In genomic region chr3:138186216-138186615, GRCh38 we compare ENCODE assay signal across 8 cellular contexts. TPM values are rescaled to one million over a fixed set of nuclear protein-coding genes. Genes with fewer than 3 reads are reported as not detected.
A peak's percentile ranks its signal among the peaks of the same experiment; 100 is the strongest.
DNase-seq lines count a peak whose midpoint lies in the region; ATAC-seq and TF ChIP-seq lines count a peak whose summit lies in the region.

No MANE protein-coding gene starts in this region.

- H3K27ac Mint-ChIP-seq in HFFc6 (no peak overlapping the region; the same call in 1 of the 2 replicates), memory B cell (peak overlapping the region; percentile 42)
- H3K27ac Mint-ChIP-seq in activated naive CD8-positive, alpha-beta T cell treated with anti-CD3 and anti-CD28 coated beads, Interleukin-2, amount 50 U/mL, for 24 hours: no peak overlapping the region

- no peak for TF ChIP-seq CTCF in A673 (conservative IDR thresholded peaks at IDR 0.05; ENCODE audit: low read depth, low read length)
- TF ChIP-seq CTCF in HFFc6 (IDR thresholded peaks at IDR 0.05): no peak

- H3K27me3 ChIP-seq in A673 (replicated peaks; ENCODE audit: insufficient read depth, low read depth, low read length, poor library complexity): no peaks in the 10 kb centered on the region

- H3K4me1 ChIP-seq in A673 (ENCODE audit: insufficient read depth, low read length, poor library complexity, severe bottlenecking): peaks cover 10% of the 10 kb centered on the region

- peaks cover 6% of the 10 kb centered on the region; the same call in 1 of the 2 replicates for H3K36me3 Mint-ChIP-seq in HFFc6 (ENCODE audit: low read depth)
- peaks cover 12% of the 10 kb centered on the region for H3K36me3 Mint-ChIP-seq in activated naive CD8-positive, alpha-beta T cell treated with anti-CD3 and anti-CD28 coated beads, Interleukin-2, amount 50 U/mL, for 24 hours (ENCODE audit: low read depth)
- H3K36me3 Mint-ChIP-seq in memory B cell: peaks cover 3% of the 10 kb centered on the region

- H3K9me3 ChIP-seq in A673 (ENCODE audit: low read depth, low read length, poor library complexity, severe bottlenecking): no peaks in the 10 kb centered on the region

- intact Hi-C loops in A673 (cut with micrococcal nuclease; ENCODE audit: unreplicated experiment): loop anchor here (5.0 kb wide), 1 partner anchor 146 kb away; no protein-coding TSS in a partner anchor

- peak overlapping the region; percentile 97 for H3K4me3 Mint-ChIP-seq in HFFc6
- H3K4me3 Mint-ChIP-seq in activated naive CD8-positive, alpha-beta T cell treated with anti-CD3 and anti-CD28 coated beads, Interleukin-2, amount 50 U/mL, for 24 hours: peak overlapping the region; percentile 95
- H3K4me3 Mint-ChIP-seq in memory B cell: peak overlapping the region; percentile 95

- DNase-seq in A673 (ENCODE audit: low spot score): no peak
- no peak for DNase-seq in HFFc6
- no peak for DNase-seq in activated naive CD8-positive, alpha-beta T cell treated with anti-CD3 and anti-CD28 coated beads, Interleukin-2, amount 50 U/mL, for 24 hours
- DNase-seq in memory B cell (ENCODE audit: low spot score in 2 of 2): no peak
- DNase-seq in substantia nigra (lab: John Stamatoyannopoulos, UW): no peak

- no TSS peak for BruUV-seq in A673 (replicated peaks; lab: Mats Ljungman, UMichigan)

- H3K27ac ChIP-seq in A673 (ENCODE audit: low read depth, low read length, poor library complexity, severe bottlenecking) (no peak overlapping the region), substantia nigra (ENCODE audit: low read depth, low read length, poor library complexity, severe bottlenecking) (no peak overlapping the region)

- H3K4me3 ChIP-seq in A673 (ENCODE audit: low read depth, low read length, poor library complexity, severe bottlenecking): peak overlapping the region; percentile 92

- CTCF ChIA-PET in A673 (lab: Charles Lee): no interaction called here

- ATAC-seq in activated naive CD8-positive, alpha-beta T cell treated with anti-CD3 and anti-CD28 coated beads, Interleukin-2, amount 50 U/mL, for 24 hours: no peak
- ATAC-seq in memory B cell (ENCODE audit: low read depth): no peak
- no peak for ATAC-seq in GM21619 (IDR thresholded peaks at IDR 0.05; ENCODE audit: unreplicated experiment)
- no peak for ATAC-seq in HG02938 (IDR thresholded peaks at IDR 0.05; ENCODE audit: unreplicated experiment)
- no peak for ATAC-seq in GM19455 (IDR thresholded peaks at IDR 0.05; ENCODE audit: unreplicated experiment)

- H3K4me1 Mint-ChIP-seq in HFFc6 (ENCODE audit: low read depth) (peaks cover 41% of the 10 kb centered on the region), memory B cell (peaks cover 22% of the 10 kb centered on the region)
- H3K4me1 Mint-ChIP-seq in activated naive CD8-positive, alpha-beta T cell treated with anti-CD3 and anti-CD28 coated beads, Interleukin-2, amount 50 U/mL, for 24 hours: peaks cover 28% of the 10 kb centered on the region

- peaks cover 7% of the 10 kb centered on the region for H3K36me3 ChIP-seq in A673 (ENCODE audit: insufficient read depth, low read length, poor library complexity, severe bottlenecking)

- H3K9me3 Mint-ChIP-seq in HFFc6: no peaks in the 10 kb centered on the region
- H3K9me3 Mint-ChIP-seq in activated naive CD8-positive, alpha-beta T cell treated with anti-CD3 and anti-CD28 coated beads, Interleukin-2, amount 50 U/mL, for 24 hours: no peaks in the 10 kb centered on the region
- H3K9me3 Mint-ChIP-seq in memory B cell: no peaks in the 10 kb centered on the region

- POLR2A ChIA-PET in A673 (lab: Charles Lee; ENCODE audit: low non-redundant PET): no interaction called here

- H3K27me3 Mint-ChIP-seq in HFFc6 (ENCODE audit: insufficient read depth): peaks cover 12% of the 10 kb centered on the region
- H3K27me3 Mint-ChIP-seq in activated naive CD8-positive, alpha-beta T cell treated with anti-CD3 and anti-CD28 coated beads, Interleukin-2, amount 50 U/mL, for 24 hours: peaks cover 11% of the 10 kb centered on the region
- H3K27me3 Mint-ChIP-seq in memory B cell: peaks cover 2% of the 10 kb centered on the region

RNA-seq across cellular contexts. Expression of gene ARMC8, which starts 0.9 kb away (rescaled TPM):
- 48.0 and 55.8 TPM in 2 replicates for total RNA-seq in A673 (2021)
- total RNA-seq in HFFc6 (2021; fragmentation: NEBNext Ultra II Directional; extraction: Animal tissue kit (Norgen Biotek cat#: 25700)): 10 to 100 TPM; 29.0 to 37.9 (median 35.0) TPM

RNA-seq across cellular contexts. Expression of gene DBR1, which starts 11.5 kb away (rescaled TPM):
- total RNA-seq in A673 (2021): 25.6 and 33.1 TPM in 2 replicates
- 10 to 100 TPM in 5 of 6 experiments, 1 to 10 TPM in 1; 9.9 to 13.7 (median 11.8) TPM for total RNA-seq in HFFc6 (2021; fragmentation: NEBNext Ultra II Directional; extraction: Animal tissue kit (Norgen Biotek cat#: 25700))

RNA-seq across cellular contexts. Expression of gene A4GNT, which starts 54.0 kb away (rescaled TPM):
- not detected in 2 replicates for total RNA-seq in A673 (2021)
- total RNA-seq in HFFc6 (2021; fragmentation: NEBNext Ultra II Directional; extraction: Animal tissue kit (Norgen Biotek cat#: 25700)): not detected
